8 cellular contexts compared by ENCODE assay signal in genomic region chr1:222617367-222617951, GRCh38. TPM values are rescaled to one million over a fixed set of nuclear protein-coding genes. Genes with fewer than 3 reads are reported as not detected.
A peak's percentile ranks its signal among the peaks of the same experiment; 100 is the strongest.
DNase-seq lines count a peak whose midpoint lies in the region; ATAC-seq, FAIRE-seq and TF ChIP-seq lines count a peak whose summit lies in the region.

No MANE protein-coding gene starts in this region.

- peak; percentile 53 to 61; a peak in 3 of 4 replicates for TF ChIP-seq POLR2A in HepG2 (IDR thresholded peaks at IDR 0.05; ENCODE audit: insufficient read depth in 1 of 2, low read depth in 2 of 2, low read length in 2 of 2)

- no peaks in the 10 kb centered on the region for H3K9me3 Mint-ChIP-seq in dendritic cell treated with granulocyte-macrophage colony-stimulating factor and Interleukin-4, amounts not matched to agents 40 ng/mL and 50 ng/mL, for 4 days

- BruUV-seq in HepG2 (replicated peaks; lab: Mats Ljungman, UMichigan): no TSS peak

- H3K4me3 ChIP-seq in HepG2 (replicated peaks in 1 of 3; ENCODE audit: insufficient read depth in 1 of 3, low read depth in 2 of 3, low read length in 3 of 3): peak overlapping the region; percentile 33 to 74 (median 57); a peak in 5 of 6 replicates

- 47% methylated on average over 18 of the region's 37 CpGs for WGBS in HepG2 (ENCODE audit: low lambda C conversion rate)

- peaks cover 26% of the 10 kb centered on the region for H3K4me1 Mint-ChIP-seq in dendritic cell treated with granulocyte-macrophage colony-stimulating factor and Interleukin-4, amounts not matched to agents 40 ng/mL and 50 ng/mL, for 4 days (ENCODE audit: low read depth)

- in situ Hi-C loops in HepG2 (cut with HindIII; ENCODE audit: extremely low pct_ligation_motif_present, low pct_unique_long_range_greater_than_20kb): no loop called here

- peak overlapping the region; percentile 76 for H3K27ac Mint-ChIP-seq in dendritic cell treated with granulocyte-macrophage colony-stimulating factor and Interleukin-4, amounts not matched to agents 40 ng/mL and 50 ng/mL, for 4 days

- TF ChIP-seq EP300 in HepG2 (IDR thresholded peaks at IDR 0.05; ENCODE audit: low read depth in 2 of 2, low read length in 2 of 2) (no peak), HepG2 (CRISPR knock-in tag; IDR thresholded peaks at IDR 0.05; ENCODE audit: borderline replicate concordance) (no peak)

- H4K20me1 ChIP-seq in HepG2 (ENCODE audit: insufficient read depth, low read length): 0 out of 2 replicates have a peak, but pooled peaks cover 6% of the 10 kb centered on the region

- no peak for TF ChIP-seq RAD21 in HepG2 (CRISPR knock-in tag; IDR thresholded peaks at IDR 0.05)

- H3K79me2 ChIP-seq in HepG2 (ENCODE audit: insufficient read depth, low read length): peaks cover 17% of the 10 kb centered on the region

- H3K4me2 ChIP-seq in HepG2 (ENCODE audit: low read depth, low read length): peak overlapping the region; percentile 79

- H3K4me3 Mint-ChIP-seq in dendritic cell treated with granulocyte-macrophage colony-stimulating factor and Interleukin-4, amounts not matched to agents 40 ng/mL and 50 ng/mL, for 4 days: peak overlapping the region; percentile 83

- no peak for FAIRE-seq in HepG2 (lab: Jason Lieb, UNC)

- intact Hi-C loops in dendritic cell treated with granulocyte-macrophage colony-stimulating factor and Interleukin-4, amounts not matched to agents 40 ng/mL and 50 ng/mL, for 4 days (cut with micrococcal nuclease): loop anchor here (2.0 kb wide), 2 partner anchors 27 to 29 kb away; partner anchors contain the start of gene TAF1A
- intact Hi-C loops in HepG2 (cut with micrococcal nuclease; ENCODE audit: unreplicated experiment): loop anchor here (1.0 to 5.0 kb wide), 3 partner anchors 70 to 1830 kb away; partner anchors contain the start of genes HHIPL2 and MTARC1

- peaks cover 0 to 4% of the 10 kb centered on the region in 2 experiments; a peak in 3 of 5 replicates for H3K36me3 ChIP-seq in HepG2 (replicated peaks in 1 of 2; ENCODE audit: control insufficient read depth in 1 of 2, insufficient read depth in 2 of 2, low read length in 2 of 2)

- H3K27me3 ChIP-seq in HepG2 (ENCODE audit: control insufficient read depth in 1 of 2, insufficient read depth in 2 of 2, low read length in 2 of 2): no peaks in the 10 kb centered on the region; a peak in 1 of 5 replicates

- no peak for TF ChIP-seq CTCF in HepG2 (CRISPR knock-in tag; IDR thresholded peaks at IDR 0.05)

- H3K4me1 ChIP-seq in HepG2 (ENCODE audit: insufficient read depth, low read length): peaks cover 38% of the 10 kb centered on the region

- H3K9ac ChIP-seq in HepG2 (ENCODE audit: insufficient read depth, low read depth, low read length): peak overlapping the region; percentile 57

- ATAC-seq in GM19397 (IDR thresholded peaks at IDR 0.05; ENCODE audit: unreplicated experiment) (peak; percentile 81), HG03558 (IDR thresholded peaks at IDR 0.05; ENCODE audit: extremely low read depth, unreplicated experiment) (peak; percentile 71), HepG2 (peak; percentile 89)

- no peak overlapping the region for H2AFZ ChIP-seq in HepG2 (ENCODE audit: low read length)

- CTCF ChIA-PET in HepG2 (lab: Yijun Ruan, JAX; ENCODE audit: low intra/inter-chr PET ratio, low total read pairs): no interaction called here

- peak; percentile 27 to 98 (median 81) for DNase-seq in C1 segment of cervical spinal cord (lab: John Stamatoyannopoulos, UW)
- DNase-seq in NCI-H69 (lab: John Stamatoyannopoulos, UW): peak; percentile 99
- DNase-seq in activated CD4-positive, alpha-beta T cell treated with anti-CD3 and anti-CD28 coated beads, Interleukin-2, amount 50 U/mL, for 24 hours (ENCODE audit: low read depth in 1 of 2, low spot score in 1 of 2): peak; percentile 65 to 85
- DNase-seq in HepG2 (ENCODE audit: low spot score): peak; percentile 77
- DNase-seq in stimulated activated CD4-positive, alpha-beta T cell treated with anti-CD3 and anti-CD28 coated beads, Interleukin-2, amount 100 ng/mL, for 48 hours: peak; percentile 74 to 77

- H3K27ac ChIP-seq in HepG2 (ENCODE audit: extremely low read length, insufficient read depth, low read length): no peak overlapping the region

- no peaks in the 10 kb centered on the region for H3K9me3 ChIP-seq in HepG2 (ENCODE audit: low read length)

- H3K27me3 Mint-ChIP-seq in dendritic cell treated with granulocyte-macrophage colony-stimulating factor and Interleukin-4, amounts not matched to agents 40 ng/mL and 50 ng/mL, for 4 days: peaks cover 22% of the 10 kb centered on the region

- POLR2A ChIA-PET in HepG2 (lab: Yijun Ruan, JAX): no interaction called here

- H3K36me3 Mint-ChIP-seq in dendritic cell treated with granulocyte-macrophage colony-stimulating factor and Interleukin-4, amounts not matched to agents 40 ng/mL and 50 ng/mL, for 4 days (ENCODE audit: low read depth): peaks cover 21% of the 10 kb centered on the region

TF ChIP-seq in HepG2, 621 proteins besides CTCF, POLR2A, EP300 and RAD21 (continues in another document):
- TF ChIP-seq ZNF777 (CRISPR knock-in tag; IDR thresholded peaks at IDR 0.05): 0 out of 2 replicates have a peak, but pooled peaks have one; percentile 22
- no peak for TF ChIP-seq FOSL1 (CRISPR knock-in tag; IDR thresholded peaks at IDR 0.05; ENCODE audit: borderline replicate concordance)

RNA-seq across cellular contexts. Expression of gene MIA3, which starts 0.4 kb away (rescaled TPM):
- 27.4 and 48.7 TPM in 2 replicates for total RNA-seq in HepG2 (2016; rRNA removed; fragmentation: Illumina TruSeq; extraction: Trizol)
- total RNA-seq in HepG2 (2016; cell fraction: cytosol; rRNA removed; fragmentation: Illumina TruSeq; extraction: Trizol; ENCODE audit: low read depth): 3.2 and 3.7 TPM in 2 replicates
- 27.7 and 51.2 TPM in 2 replicates for total RNA-seq in HepG2 (2016; cell fraction: insoluble cytoplasmic fraction; rRNA removed; fragmentation: Illumina TruSeq; extraction: Trizol)
- total RNA-seq in HepG2 (2016; cell fraction: membrane; rRNA removed; fragmentation: Illumina TruSeq; extraction: Trizol): 7.2 and 9.4 TPM in 2 replicates
- 73.6 and 82.8 TPM in 2 replicates for total RNA-seq in HepG2 (2016; cell fraction: nucleus; rRNA removed; fragmentation: Illumina TruSeq; extraction: Trizol)
- 45.2 and 45.6 TPM in 2 replicates for polyA plus RNA-seq in HepG2 (2011; rRNA removed)
- polyA plus RNA-seq in HepG2 (2011; cell fraction: cytosol; rRNA removed): 34.4 and 35.7 TPM in 2 replicates
- polyA plus RNA-seq in HepG2 (2011; cell fraction: nucleus; rRNA removed): 125 and 161 TPM in 2 replicates
- polyA plus RNA-seq in HepG2 (2012): 25.2 and 38.0 TPM in 2 replicates
- polyA plus RNA-seq in HepG2 (2016; cell fraction: cytosol; fragmentation: Illumina TruSeq; extraction: Trizol; ENCODE audit: low read depth): 2.4 and 3.6 TPM in 2 replicates
- polyA plus RNA-seq in HepG2 (2016; cell fraction: insoluble cytoplasmic fraction; fragmentation: Illumina TruSeq; extraction: Trizol; ENCODE audit: low read depth): 14.1 and 14.8 TPM in 2 replicates
- 3.1 and 5.5 TPM in 2 replicates for polyA plus RNA-seq in HepG2 (2016; cell fraction: membrane; fragmentation: Illumina TruSeq; extraction: Trizol; ENCODE audit: low read depth)
- polyA plus RNA-seq in HepG2 (2016; cell fraction: nucleus; fragmentation: Illumina TruSeq; extraction: Trizol; ENCODE audit: insufficient read depth, low read depth): 108 and 114 TPM in 2 replicates
- 42.0 and 48.4 TPM in 2 replicates for polyA minus RNA-seq in HepG2 (2011; rRNA and poly(A)+ RNA removed; ENCODE audit: low replicate concordance)
- polyA minus RNA-seq in HepG2 (2011; cell fraction: cytosol; rRNA and poly(A)+ RNA removed): 19.9 and 24.8 TPM in 2 replicates
- polyA minus RNA-seq in HepG2 (2011; cell fraction: nucleus; rRNA and poly(A)+ RNA removed): 67.5 and 74.8 TPM in 2 replicates

RNA-seq across cellular contexts. Expression of gene TAF1A, which starts 27.7 kb away (rescaled TPM):
- total RNA-seq in HepG2 (2016; rRNA removed; fragmentation: Illumina TruSeq; extraction: Trizol): 10.7 and 15.9 TPM in 2 replicates
- total RNA-seq in HepG2 (2016; cell fraction: cytosol; rRNA removed; fragmentation: Illumina TruSeq; extraction: Trizol; ENCODE audit: low read depth): 3.6 and 4.1 TPM in 2 replicates
- total RNA-seq in HepG2 (2016; cell fraction: insoluble cytoplasmic fraction; rRNA removed; fragmentation: Illumina TruSeq; extraction: Trizol): 13.3 and 16.3 TPM in 2 replicates
- 3.8 TPM in 2 replicates for total RNA-seq in HepG2 (2016; cell fraction: membrane; rRNA removed; fragmentation: Illumina TruSeq; extraction: Trizol)
- total RNA-seq in HepG2 (2016; cell fraction: nucleus; rRNA removed; fragmentation: Illumina TruSeq; extraction: Trizol): 12.9 and 14.5 TPM in 2 replicates
- 3.0 and 3.3 TPM in 2 replicates for polyA plus RNA-seq in HepG2 (2011; rRNA removed)
- polyA plus RNA-seq in HepG2 (2011; cell fraction: cytosol; rRNA removed): 1.1 and 2.3 TPM in 2 replicates
- polyA plus RNA-seq in HepG2 (2011; cell fraction: nucleus; rRNA removed): 8.5 and 9.7 TPM in 2 replicates
- 5.5 and 5.7 TPM in 2 replicates for polyA plus RNA-seq in HepG2 (2012)
- 0.27 and 0.28 TPM in 2 replicates for polyA plus RNA-seq in HepG2 (2016; cell fraction: cytosol; fragmentation: Illumina TruSeq; extraction: Trizol; ENCODE audit: low read depth)
- polyA plus RNA-seq in HepG2 (2016; cell fraction: insoluble cytoplasmic fraction; fragmentation: Illumina TruSeq; extraction: Trizol; ENCODE audit: low read depth): 10.8 and 11.2 TPM in 2 replicates
- polyA plus RNA-seq in HepG2 (2016; cell fraction: membrane; fragmentation: Illumina TruSeq; extraction: Trizol; ENCODE audit: low read depth): 0.96 and 1.3 TPM in 2 replicates
- 9.7 and 12.6 TPM in 2 replicates for polyA plus RNA-seq in HepG2 (2016; cell fraction: nucleus; fragmentation: Illumina TruSeq; extraction: Trizol; ENCODE audit: insufficient read depth, low read depth)
- 1.6 and 1.8 TPM in 2 replicates for polyA minus RNA-seq in HepG2 (2011; rRNA and poly(A)+ RNA removed; ENCODE audit: low replicate concordance)
- 1.3 and 2.9 TPM in 2 replicates for polyA minus RNA-seq in HepG2 (2011; cell fraction: cytosol; rRNA and poly(A)+ RNA removed)
- polyA minus RNA-seq in HepG2 (2011; cell fraction: nucleus; rRNA and poly(A)+ RNA removed): 22.5 and 27.8 TPM in 2 replicates
